In the genomic region with DNA sequence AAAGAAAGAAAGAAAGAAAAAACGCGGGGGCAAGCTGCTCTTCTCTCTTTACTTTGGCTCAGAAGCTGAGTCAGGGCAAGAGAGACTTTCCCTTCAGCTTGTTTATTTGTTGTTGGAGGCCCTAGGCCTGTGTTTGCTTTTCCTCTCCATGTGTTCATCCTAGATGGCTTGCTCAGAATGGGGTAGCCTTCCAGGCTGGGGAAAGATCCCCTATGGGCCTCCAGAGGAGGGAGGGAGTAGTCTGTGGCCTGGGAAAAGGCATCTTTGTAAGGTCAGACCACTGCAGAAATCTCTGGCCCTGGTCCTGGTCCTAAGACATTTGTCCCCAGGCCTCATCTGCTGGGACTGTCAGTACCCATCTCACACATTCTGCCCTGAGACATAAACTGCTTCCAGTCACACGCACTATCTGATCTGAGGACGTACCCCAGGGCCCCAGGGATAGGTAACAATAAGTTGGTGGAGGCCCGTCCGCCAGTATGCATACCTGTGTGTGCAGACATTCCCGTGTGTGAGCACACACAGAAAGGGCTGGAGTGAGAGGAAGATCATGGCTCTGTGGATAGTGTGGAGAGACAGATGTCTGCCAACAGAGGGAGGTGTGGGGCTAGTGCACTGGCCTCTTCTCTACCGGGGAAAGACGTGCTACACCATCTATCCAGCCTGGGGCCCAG, we compare ENCODE assay signal across 8 cellular contexts. TPM values are rescaled to one million over a fixed set of nuclear protein-coding genes. Genes with fewer than 3 reads are reported as not detected.
DNase-seq lines count a peak whose midpoint lies in the region; ATAC-seq and TF ChIP-seq lines count a peak whose summit lies in the region.

No MANE protein-coding gene starts in this region.

- H3K4me2 ChIP-seq in SK-N-SH, result no peak overlapping the region

- POLR2A ChIA-PET in SK-N-SH (lab: Yijun Ruan, JAX), result no interaction called here

- DNase-seq in Daoy (ENCODE audit: low read depth) (peak; percentile 58), HT-29 (ENCODE audit: low spot score) (peak; percentile 77), SK-N-SH (peak; percentile 73), astrocyte of the hippocampus (ENCODE audit: low read depth, low spot score) (peak; percentile 66), iPS DF 6.9 (ENCODE audit: low read depth, low spot score) (peak; percentile 45)
- peak; percentile 42 for DNase-seq in stimulated activated CD4-positive, alpha-beta T cell treated with anti-CD3 and anti-CD28 coated beads, Interleukin-1b, Interleukin-23, amount 100 ng/mL, for 48 hours

- no peaks in the 10 kb centered on the region for H3K9me3 ChIP-seq in SK-N-SH
- H3K9me3 ChIP-seq in iPS DF 6.9 (ENCODE audit: control insufficient read depth, insufficient read depth, low read length), result no peaks in the 10 kb centered on the region

- TF ChIP-seq EP300 in SK-N-SH (IDR thresholded peaks at IDR 0.05; ENCODE audit: borderline replicate concordance in 1 of 2, low read depth in 1 of 2, low read length in 1 of 2), result no peak

- TF ChIP-seq CTCF in SK-N-SH (IDR thresholded peaks at IDR 0.05), result peak; percentile 63

- H3K9me2 ChIP-seq in SK-N-SH, result no peaks in the 10 kb centered on the region

- H3K27me3 ChIP-seq in SK-N-SH (ENCODE audit: insufficient read depth) (no peaks in the 10 kb centered on the region; the same call in 1 of the 2 replicates), iPS DF 6.9 (ENCODE audit: control insufficient read depth, insufficient read depth, low read length) (no peaks in the 10 kb centered on the region)

- CTCF ChIA-PET in SK-N-SH (lab: Yijun Ruan, JAX), result interaction anchor here (0.7 to 24.3 kb wide), 12 partner anchors 11 to 177 kb away, joined by 3 to 432 read pairs (median 6); a partner anchor contains a TSS

- H3K27ac ChIP-seq in SK-N-SH (ENCODE audit: low read depth in 2 of 2, low read length in 1 of 2) (peak overlapping the region in 1 of 2 experiments; percentile 39; a peak in 1 of 4 replicates), iPS DF 6.9 (ENCODE audit: low read length) (no peak overlapping the region)

- no peak overlapping the region for H3K4me3 ChIP-seq in SK-N-SH (ENCODE audit: low read depth in 2 of 2, low read length in 1 of 2)
- H3K4me3 ChIP-seq in iPS DF 6.9 (ENCODE audit: low read length), result no peak overlapping the region

- H3K4me1 ChIP-seq in SK-N-SH (ENCODE audit: control insufficient read depth in 1 of 2, insufficient read depth in 2 of 2, low read depth in 1 of 2, low read length in 1 of 2) (peaks cover 0 to 21% of the 10 kb centered on the region in 2 experiments; a peak in 1 of 4 replicates), iPS DF 6.9 (ENCODE audit: control insufficient read depth, insufficient read depth, low read length) (peaks cover 9% of the 10 kb centered on the region; the same call in 1 of the 2 replicates)

- 50% methylated on average over 9 of the region's 9 CpGs for WGBS in SK-N-SH (ENCODE audit: low lambda C conversion rate)
- no CpG with 5 or more reads among the region's 9 CpGs for WGBS in iPS DF 6.9 (ENCODE audit: insufficient coverage, insufficient read length)

- no peaks in the 10 kb centered on the region for H4K20me1 ChIP-seq in SK-N-SH (ENCODE audit: insufficient read depth)

- no peak for ATAC-seq in HG02938 (IDR thresholded peaks at IDR 0.05; ENCODE audit: unreplicated experiment)
- no peak for ATAC-seq in HG02840 (IDR thresholded peaks at IDR 0.05; ENCODE audit: low FRiP score, unreplicated experiment)

- no peaks in the 10 kb centered on the region for H3K79me2 ChIP-seq in SK-N-SH (ENCODE audit: insufficient read depth)

- H3K9ac ChIP-seq in SK-N-SH, result no peak overlapping the region

- H3F3A ChIP-seq in SK-N-SH (replicated peaks; ENCODE audit: insufficient read depth), result peaks cover 4% of the 10 kb centered on the region

- H3K36me3 ChIP-seq in SK-N-SH (replicated peaks in 1 of 2; ENCODE audit: control insufficient read depth in 1 of 2, insufficient read depth in 2 of 2, low read length in 1 of 2) (no peaks in the 10 kb centered on the region), iPS DF 6.9 (ENCODE audit: control insufficient read depth, insufficient read depth, low read length) (no peaks in the 10 kb centered on the region)

- TF ChIP-seq RAD21 in SK-N-SH (IDR thresholded peaks at IDR 0.05; ENCODE audit: low read length), result peak; percentile 90

- H2AFZ ChIP-seq in SK-N-SH (ENCODE audit: low read depth), result no peak overlapping the region

TF ChIP-seq in SK-N-SH, 30 proteins besides CTCF, POLR2A, EP300 and RAD21:
- TF ChIP-seq, protein P1, sequence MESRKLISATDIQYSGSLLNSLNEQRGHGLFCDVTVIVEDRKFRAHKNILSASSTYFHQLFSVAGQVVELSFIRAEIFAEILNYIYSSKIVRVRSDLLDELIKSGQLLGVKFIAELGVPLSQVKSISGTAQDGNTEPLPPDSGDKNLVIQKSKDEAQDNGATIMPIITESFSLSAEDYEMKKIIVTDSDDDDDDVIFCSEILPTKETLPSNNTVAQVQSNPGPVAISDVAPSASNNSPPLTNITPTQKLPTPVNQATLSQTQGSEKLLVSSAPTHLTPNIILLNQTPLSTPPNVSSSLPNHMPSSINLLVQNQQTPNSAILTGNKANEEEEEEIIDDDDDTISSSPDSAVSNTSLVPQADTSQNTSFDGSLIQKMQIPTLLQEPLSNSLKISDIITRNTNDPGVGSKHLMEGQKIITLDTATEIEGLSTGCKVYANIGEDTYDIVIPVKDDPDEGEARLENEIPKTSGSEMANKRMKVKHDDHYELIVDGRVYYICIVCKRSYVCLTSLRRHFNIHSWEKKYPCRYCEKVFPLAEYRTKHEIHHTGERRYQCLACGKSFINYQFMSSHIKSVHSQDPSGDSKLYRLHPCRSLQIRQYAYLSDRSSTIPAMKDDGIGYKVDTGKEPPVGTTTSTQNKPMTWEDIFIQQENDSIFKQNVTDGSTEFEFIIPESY (IDR thresholded peaks at IDR 0.05; ENCODE audit: borderline replicate concordance, low read depth), result no peak
- peak; percentile 92 for TF ChIP-seq SMC3 (IDR thresholded peaks at IDR 0.05; ENCODE audit: low read depth, low read length)
- 0 out of 2 replicates have a peak, but pooled peaks have one; percentile 15 for TF ChIP-seq RCOR1 (IDR thresholded peaks at IDR 0.05; ENCODE audit: low read length)

RNA-seq across cellular contexts. Expression of a gene that starts 4.9 kb away (rescaled TPM):
- 45.2 and 46.5 TPM in 2 replicates for total RNA-seq in Daoy (2014; rRNA removed; shearing (Covaris generic))
- total RNA-seq in HT-29 (2014; rRNA removed; shearing (Covaris generic)), result 253 and 267 TPM in 2 replicates
- polyA plus RNA-seq in SK-N-SH (2012; rRNA removed), result 19.7 and 26.4 TPM in 2 replicates
- polyA plus RNA-seq in SK-N-SH (2012; cell fraction: cytosol; rRNA removed), result 20.6 and 24.4 TPM in 2 replicates
- polyA plus RNA-seq in SK-N-SH (2012; cell fraction: nucleus; rRNA removed), result 7.8 and 12.2 TPM in 2 replicates

RNA-seq across cellular contexts. Expression of a gene that starts 12.1 kb away (rescaled TPM):
- not detected in 2 replicates for total RNA-seq in Daoy (2014; rRNA removed; shearing (Covaris generic))
- 0.21 TPM in 1 of 2 replicates, not detected in the other for total RNA-seq in HT-29 (2014; rRNA removed; shearing (Covaris generic))
- polyA plus RNA-seq in SK-N-SH (2012; rRNA removed), result not detected in 2 replicates
- polyA plus RNA-seq in SK-N-SH (2012; cell fraction: cytosol; rRNA removed), result not detected in 2 replicates
- not detected in 2 replicates for polyA plus RNA-seq in SK-N-SH (2012; cell fraction: nucleus; rRNA removed)

RNA-seq across cellular contexts. Expression of a gene that starts 55.6 kb away (rescaled TPM):
- 67.8 and 71.7 TPM in 2 replicates for total RNA-seq in Daoy (2014; rRNA removed; shearing (Covaris generic))
- total RNA-seq in HT-29 (2014; rRNA removed; shearing (Covaris generic)), result 24.5 and 37.6 TPM in 2 replicates
- polyA plus RNA-seq in SK-N-SH (2012; rRNA removed), result 29.1 and 30.4 TPM in 2 replicates
- 42.7 and 53.9 TPM in 2 replicates for polyA plus RNA-seq in SK-N-SH (2012; cell fraction: cytosol; rRNA removed)
- 7.5 and 12.1 TPM in 2 replicates for polyA plus RNA-seq in SK-N-SH (2012; cell fraction: nucleus; rRNA removed)
